8 cellular contexts compared by ENCODE assay signal in genomic region chr10:33273295-33274002, GRCh38.
DNase-seq lines count a peak whose midpoint lies in the region; ATAC-seq and TF ChIP-seq lines count a peak whose summit lies in the region.

No MANE protein-coding gene starts in this region.

- no peaks in the 10 kb centered on the region for H3K9me3 ChIP-seq in esophagus muscularis mucosa
- H3K9me3 ChIP-seq in CD8-positive, alpha-beta T cell (ENCODE audit: low read length): no peaks in the 10 kb centered on the region

- peak overlapping the region in 1 of 3 experiments; percentile 19 for H3K4me3 Mint-ChIP-seq in nephron
- H3K4me3 Mint-ChIP-seq in CD8-positive, alpha-beta T cell: no peak overlapping the region

- H3K36me3 ChIP-seq in esophagus muscularis mucosa: peaks cover 0 to 22% (median 13%) of the 10 kb centered on the region in 4 donors
- H3K36me3 ChIP-seq in CD8-positive, alpha-beta T cell (ENCODE audit: insufficient read depth, low read length): no peaks in the 10 kb centered on the region

- peaks cover 67 to 76% (median 71%) of the 10 kb centered on the region in 4 donors for H3K4me1 ChIP-seq in esophagus muscularis mucosa
- H3K4me1 ChIP-seq in CD8-positive, alpha-beta T cell (ENCODE audit: insufficient read depth, low read length): no peaks in the 10 kb centered on the region

- ATAC-seq in CD8-positive, alpha-beta T cell: no peak
- no peak for ATAC-seq in GM21825 (IDR thresholded peaks at IDR 0.05; ENCODE audit: unreplicated experiment)

- H3K27me3 ChIP-seq in esophagus muscularis mucosa: no peaks in the 10 kb centered on the region
- no peaks in the 10 kb centered on the region for H3K27me3 ChIP-seq in CD8-positive, alpha-beta T cell (ENCODE audit: insufficient read depth, low read length)

- TF ChIP-seq CTCF in esophagus muscularis mucosa (IDR thresholded peaks at IDR 0.05) (peak in 1 of 3 experiments; percentile 34), nephron (IDR thresholded peaks at IDR 0.05; ENCODE audit: unreplicated experiment in 3 of 3) (no peak)
- TF ChIP-seq CTCF in CD8-positive, alpha-beta T cell (IDR thresholded peaks at IDR 0.05): no peak

- H3K36me3 Mint-ChIP-seq in nephron (ENCODE audit: low read depth): peaks cover 44% of the 10 kb centered on the region
- H3K36me3 Mint-ChIP-seq in CD8-positive, alpha-beta T cell: no peaks in the 10 kb centered on the region

- H3K27me3 Mint-ChIP-seq in nephron (ENCODE audit: low read depth): no peaks in the 10 kb centered on the region
- H3K27me3 Mint-ChIP-seq in CD8-positive, alpha-beta T cell (ENCODE audit: low read depth): peaks cover 6% of the 10 kb centered on the region

- CTCF ChIA-PET in CD8-positive, alpha-beta T cell (lab: Charles Lee): interaction anchor here (1.3 to 1.6 kb wide), 2 partner anchors 12 to 80 kb away, joined by 3 to 6 read pairs; no protein-coding TSS in a partner anchor

- peak; percentile 11 for TF ChIP-seq EP300 in esophagus muscularis mucosa (IDR thresholded peaks at IDR 0.05)

- DNase-seq in EH (ENCODE audit: low read depth): peak; percentile 98
- DNase-seq in RPMI7951 (ENCODE audit: low read depth): peak; percentile 98
- DNase-seq in esophagus muscularis mucosa (ENCODE audit: extremely low spot score): peak; percentile 93
- DNase-seq in effector CD4-positive, alpha-beta T cell: no peak
- DNase-seq in stimulated activated CD8-positive, alpha-beta memory T cell treated with anti-CD3 and anti-CD28 coated beads, Interleukin-4, amount 100 ng/mL, for 48 hours: no peak
- DNase-seq in CD8-positive, alpha-beta T cell: no peak

- no peaks in the 10 kb centered on the region for H3K9me3 Mint-ChIP-seq in nephron
- no peaks in the 10 kb centered on the region for H3K9me3 Mint-ChIP-seq in CD8-positive, alpha-beta T cell

- H3K4me3 ChIP-seq in esophagus muscularis mucosa: peak overlapping the region; percentile 45 to 57 (median 50)
- H3K4me3 ChIP-seq in CD8-positive, alpha-beta T cell (ENCODE audit: low read depth, low read length): no peak overlapping the region

- POLR2A ChIA-PET in CD8-positive, alpha-beta T cell (lab: Charles Lee): interaction anchor here (1.0 kb wide), 1 partner anchor 19 kb away, joined by 4 read pairs; no protein-coding TSS in a partner anchor

- WGBS in esophagus muscularis mucosa: 11% methylated on average over 17 of the region's 19 CpGs

- peak overlapping the region; percentile 43 to 84 (median 59) for H3K27ac Mint-ChIP-seq in nephron
- H3K27ac Mint-ChIP-seq in CD8-positive, alpha-beta T cell: no peak overlapping the region

- peak overlapping the region; percentile 81 to 90 (median 88) for H3K27ac ChIP-seq in esophagus muscularis mucosa (replicated peaks in 1 of 4)
- H3K27ac ChIP-seq in CD8-positive, alpha-beta T cell (ENCODE audit: low read depth, low read length): no peak overlapping the region

- intact Hi-C loops in esophagus muscularis mucosa (cut with DNase I): no loop called here
- intact Hi-C loops in CD8-positive, alpha-beta T cell (cut with DNase I, micrococcal nuclease): no loop called here

- no peak for TF ChIP-seq POLR2A in esophagus muscularis mucosa (IDR thresholded peaks at IDR 0.05; ENCODE audit: low read depth)

- peaks cover 53% of the 10 kb centered on the region for H3K4me1 Mint-ChIP-seq in nephron
- H3K4me1 Mint-ChIP-seq in CD8-positive, alpha-beta T cell (ENCODE audit: low read depth): no peaks in the 10 kb centered on the region

Comparison
In these comparisons a context has a peak if more than half of its experiments do, and no peak if none do; other contexts are left out.
1. DNase-seq: peak in EH (single experiment), RPMI7951 (single experiment) and esophagus muscularis mucosa (single experiment); none in effector CD4-positive, alpha-beta T cell (single experiment), stimulated activated CD8-positive, alpha-beta memory T cell treated with anti-CD3 and anti-CD28 coated beads, Interleukin-4, amount 100 ng/mL, for 48 hours (single experiment) and CD8-positive, alpha-beta T cell (0 of 7).